8 cellular contexts compared by ENCODE assay signal in genomic region chr1:165697881-165698842, GRCh38. TPM values are rescaled to one million over a fixed set of nuclear protein-coding genes. Genes with fewer than 3 reads are reported as not detected.
DNase-seq lines count a peak whose midpoint lies in the region; ATAC-seq and TF ChIP-seq lines count a peak whose summit lies in the region.

TSS of gene ALDH9A1 (minus strand) at chr1:165698562. CDS start at chr1:165698558, 4 bp downstream.

- peak within 1 kb of the TSS; percentile 85 for H3K27ac ChIP-seq in OCI-LY7 (ENCODE audit: low read depth, low read length, poor library complexity, severe bottlenecking)

- H3K4me3 ChIP-seq in OCI-LY7 (ENCODE audit: low read depth, low read length, poor library complexity, severe bottlenecking), result peak within 1 kb of the TSS; percentile 68
- H3K4me3 ChIP-seq in mucosa of descending colon, result peak within 1 kb of the TSS; percentile 63

- H3K36me3 ChIP-seq in OCI-LY7 (ENCODE audit: insufficient read depth, low read length) (peaks cover 3% of the 10 kb centered on the region; the same call in 1 of the 2 replicates), mucosa of descending colon (ENCODE audit: low read depth) (no peaks in the 10 kb centered on the region)

- H3K4me1 Mint-ChIP-seq in IgD-negative memory B cell, result peaks cover 16 to 24% (median 21%) of the 10 kb centered on the region in 3 donors

- no peaks in the 10 kb centered on the region for H3K9me2 ChIP-seq in OCI-LY7 (ENCODE audit: insufficient read depth, low read length)

- peak within 1 kb of the TSS; percentile 95 for H2AFZ ChIP-seq in OCI-LY7 (ENCODE audit: low read length)

- peak; percentile 89 for DNase-seq in DMS53 (lab: John Stamatoyannopoulos, UW)
- DNase-seq in OCI-LY7 (ENCODE audit: low spot score), result peak; percentile 87
- peak; percentile 74 for DNase-seq in activated T-cell treated with anti-CD3 and anti-CD28 coated beads for 1 hour (ENCODE audit: low read depth)
- peak; percentile 78 for DNase-seq in epidermal melanocyte (ENCODE audit: insufficient read length, low spot score)
- peak; percentile 90 to 93 (median 92) for DNase-seq in mucosa of descending colon
- DNase-seq in stimulated activated CD8-positive, alpha-beta memory T cell treated with anti-CD3 and anti-CD28 coated beads, Interleukin-4, amount 100 ng/mL, for 24 hours (ENCODE audit: low read depth), result peak; percentile 83

- ATAC-seq in GM21576 (IDR thresholded peaks at IDR 0.05; ENCODE audit: unreplicated experiment) (peak; percentile 91), mucosa of descending colon (peak; percentile 97)

- intact Hi-C loops in OCI-LY7 (cut with micrococcal nuclease; ENCODE audit: unreplicated experiment) (loop anchor here (1.0 kb wide), 3 partner anchors 67 to 129 kb away; partner anchors contain the start of genes MGST3 and UCK2), mucosa of descending colon (cut with DNase I, micrococcal nuclease) (loop anchor here in 1 of 2 donors (10.0 kb wide), 1 partner anchor 93 kb away; no protein-coding TSS in a partner anchor)

- BruUV-seq in OCI-LY7 (replicated peaks; lab: Mats Ljungman, UMichigan), result TSS peak; percentile 79

- H3K4me1 ChIP-seq in OCI-LY7 (ENCODE audit: insufficient read depth, low read length, poor library complexity, severe bottlenecking) (peaks cover 4% of the 10 kb centered on the region), mucosa of descending colon (ENCODE audit: low read depth) (peaks cover 10% of the 10 kb centered on the region)

- H4K20me1 ChIP-seq in OCI-LY7 (ENCODE audit: insufficient read depth, low read length), result no peaks in the 10 kb centered on the region

- H3K79me2 ChIP-seq in OCI-LY7 (ENCODE audit: insufficient read depth, low read depth, low read length), result peaks cover 23% of the 10 kb centered on the region

- H3K4me3 Mint-ChIP-seq in IgD-negative memory B cell, result peak within 1 kb of the TSS; percentile 91 to 100 (median 98)

- no peaks in the 10 kb centered on the region for H3K27me3 Mint-ChIP-seq in IgD-negative memory B cell

- peaks cover 1% of the 10 kb centered on the region for H3K36me3 Mint-ChIP-seq in IgD-negative memory B cell

- no peaks in the 10 kb centered on the region for H3K9me3 Mint-ChIP-seq in IgD-negative memory B cell

- peak; percentile 69 for TF ChIP-seq CTCF in OCI-LY7 (conservative IDR thresholded peaks at IDR 0.05; ENCODE audit: low read length)
- no peak for TF ChIP-seq CTCF in mucosa of descending colon (IDR thresholded peaks at IDR 0.05)

- peak within 1 kb of the TSS; percentile 81 for H3K4me2 ChIP-seq in OCI-LY7 (ENCODE audit: low read length)

- peak within 1 kb of the TSS; percentile 83 to 98 (median 97) for H3K27ac Mint-ChIP-seq in IgD-negative memory B cell

- CTCF ChIA-PET in OCI-LY7 (lab: Charles Lee; ENCODE audit: unreplicated experiment), result interaction anchor here (0.6 to 1.1 kb wide), 2 partner anchors 12 to 97 kb away, joined by 3 read pairs; no protein-coding TSS in a partner anchor

- POLR2A ChIA-PET in OCI-LY7 (lab: Charles Lee), result interaction anchor here (0.7 to 2.8 kb wide), 12 partner anchors 8 to 420 kb away, joined by 3 to 22 read pairs (median 4); no protein-coding TSS in a partner anchor

- H3K9me3 ChIP-seq in OCI-LY7 (ENCODE audit: low read length) (no peaks in the 10 kb centered on the region), mucosa of descending colon (no peaks in the 10 kb centered on the region)

RNA-seq across cellular contexts. Expression of gene ALDH9A1, which starts in this region (rescaled TPM):
- 92.4 TPM for polyA plus RNA-seq in IgD-negative memory B cell
- total RNA-seq in OCI-LY7 (2014; rRNA removed; shearing (Covaris generic)), result 22.5 and 36.0 TPM in 2 replicates
- total RNA-seq in OCI-LY7 (2022) (27.7 and 32.1 TPM in 2 replicates), mucosa of descending colon (10 to 100 TPM; 32.6 to 53.1 (median 49.8) TPM)

Comparison
In these comparisons a context has a peak if more than half of its experiments do, and no peak if none do; other contexts are left out.
1. Peak in every context shown above with its lines: DNase-seq, ATAC-seq, H3K4me3 ChIP-seq and H3K27ac ChIP-seq.